ENCODE assay signal across 4 cellular contexts in the genomic region with DNA sequence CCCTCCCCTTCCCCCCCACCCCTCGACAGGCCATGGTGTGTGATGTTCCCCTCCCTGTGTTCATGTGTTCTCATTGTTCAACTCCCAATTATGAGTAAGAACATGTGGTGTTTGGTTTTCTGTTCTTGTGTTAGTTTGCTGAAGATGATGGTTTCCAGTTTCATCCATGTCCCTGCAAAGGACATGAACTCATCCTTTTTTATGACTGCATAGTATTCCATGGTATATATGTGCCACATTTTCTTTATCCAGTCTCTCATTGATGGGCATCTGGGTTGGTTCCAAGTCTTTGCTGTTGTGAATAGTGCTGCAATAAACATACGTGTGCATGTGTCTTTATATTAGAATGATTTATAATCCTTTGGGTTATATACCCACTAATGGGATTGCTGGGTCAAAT. TPM values are rescaled to one million over a fixed set of nuclear protein-coding genes. Genes with fewer than 3 reads are reported as not detected.
DNase-seq lines count a peak whose midpoint lies in the region; ATAC-seq, FAIRE-seq and TF ChIP-seq lines count a peak whose summit lies in the region.
"Not testable (repeated sequence)": the region's sequence is repeated elsewhere in the genome, so short reads cannot be mapped to it uniquely, and the experiment has no call there.
"Had no signal": no experiment of that assay in that cellular context is flagged by ENCODE, and none has a peak within 500 bp of the region (broad histone marks: within the 10 kb centered on the region; RNA-seq: fewer than 3 reads in every experiment).

No MANE protein-coding gene starts in this region.

- in situ Hi-C loops in K562 (cut with MboI), result not testable (repeated sequence)

- H3K4me1 Mint-ChIP-seq in activated naive CD4-positive, alpha-beta T cell treated with anti-CD3 and anti-CD28 coated beads, Interleukin-2, amount 50 U/mL, for 24 hours, result not testable (repeated sequence)

- not testable (repeated sequence) for H3K79me2 ChIP-seq in K562 (ENCODE audit: control insufficient read depth, insufficient read depth, low read length)

- not testable (repeated sequence) for H3K4me3 ChIP-seq in HEK293 (ENCODE audit: low read depth, low read length); K562

- not testable (repeated sequence) for H3K36me3 ChIP-seq in HEK293 (ENCODE audit: control insufficient read depth in 2 of 2, insufficient read depth in 1 of 2, low read length in 2 of 2); K562 (ENCODE audit: control insufficient read depth, insufficient read depth, low read length)

- intact Hi-C loops in K562 (cut with micrococcal nuclease), result not testable (repeated sequence)

- H3K36me3 Mint-ChIP-seq in activated naive CD4-positive, alpha-beta T cell treated with anti-CD3 and anti-CD28 coated beads, Interleukin-2, amount 50 U/mL, for 24 hours, result not testable (repeated sequence)

- H2AFZ ChIP-seq in K562 (ENCODE audit: low read depth, low read length), result not testable (repeated sequence)

- WGBS in K562 (ENCODE audit: insufficient coverage, low coverage, missing lambda C conversion rate), result 0% methylated on average over 1 of the region's 2 CpGs

- TF ChIP-seq EP300 in K562 (IDR thresholded peaks at IDR 0.05; ENCODE audit: low read length), result not testable (repeated sequence)

- not testable (repeated sequence) for H3K9me3 Mint-ChIP-seq in activated naive CD4-positive, alpha-beta T cell treated with anti-CD3 and anti-CD28 coated beads, Interleukin-2, amount 50 U/mL, for 24 hours

- H3K27ac ChIP-seq in HEK293 (ENCODE audit: extremely low read depth, low read depth, low read length); K562 (ENCODE audit: extremely low read depth, low read depth, low read length): not testable (repeated sequence)

- BruUV-seq in K562 (replicated peaks; lab: Mats Ljungman, UMichigan), result not testable (repeated sequence)

- not testable (repeated sequence) for H3K4me2 ChIP-seq in K562 (ENCODE audit: insufficient read depth, low read length)

- not testable (repeated sequence) for ATAC-seq in K562

- not testable (repeated sequence) for TF ChIP-seq CTCF in HEK293 (tag by site-specific recombination; IDR thresholded peaks at IDR 0.05); K562 (IDR thresholded peaks at IDR 0.05 in 2 of 3, conservative IDR thresholded peaks at IDR 0.05 in 1 of 3; ENCODE audit: insufficient read depth in 2 of 3, low read depth in 1 of 3, low read length in 3 of 3)

- not testable (repeated sequence) for TF ChIP-seq RAD21 in K562 (CRISPR knock-in tag; conservative IDR thresholded peaks at IDR 0.05 in 1 of 2, IDR thresholded peaks at IDR 0.05 in 1 of 2)

- H3K9ac ChIP-seq in K562 (ENCODE audit: insufficient read depth in 1 of 2, low read depth in 2 of 2, low read length in 2 of 2), result not testable (repeated sequence)

- CTCF ChIA-PET in HEK293 (lab: Yijun Ruan, JAX); K562 (lab: Yijun Ruan, JAX; ENCODE audit: low intra/inter-chr PET ratio): not testable (repeated sequence)

- not testable (repeated sequence) for H3K27me3 Mint-ChIP-seq in activated naive CD4-positive, alpha-beta T cell treated with anti-CD3 and anti-CD28 coated beads, Interleukin-2, amount 50 U/mL, for 24 hours

- H3K4me3 Mint-ChIP-seq in activated naive CD4-positive, alpha-beta T cell treated with anti-CD3 and anti-CD28 coated beads, Interleukin-2, amount 50 U/mL, for 24 hours, result not testable (repeated sequence)

- not testable (repeated sequence) for H3K9me3 ChIP-seq in HEK293 (ENCODE audit: control insufficient read depth, insufficient read depth, low read depth, low read length); K562 (replicated peaks; ENCODE audit: control insufficient read depth, insufficient read depth, low read depth, low read length)

- TF ChIP-seq POLR2A in K562 (conservative IDR thresholded peaks at IDR 0.05), result not testable (repeated sequence)

- peak overlapping the region; percentile 48 for H3K27ac Mint-ChIP-seq in activated naive CD4-positive, alpha-beta T cell treated with anti-CD3 and anti-CD28 coated beads, Interleukin-2, amount 50 U/mL, for 24 hours

- not testable (repeated sequence) for H3K9me1 ChIP-seq in K562 (ENCODE audit: control insufficient read depth, insufficient read depth, low read length)

- not testable (repeated sequence) for H3K27me3 ChIP-seq in K562 (ENCODE audit: control insufficient read depth in 2 of 2, insufficient read depth in 2 of 2, low read length in 2 of 2)

- not testable (repeated sequence) for H3K4me1 ChIP-seq in HEK293 (ENCODE audit: control insufficient read depth, insufficient read depth, low read length); K562 (replicated peaks in 1 of 2; ENCODE audit: control insufficient read depth in 2 of 2, insufficient read depth in 2 of 2, low read length in 2 of 2)

- FAIRE-seq in K562 (lab: Jason Lieb, UNC), result not testable (repeated sequence)

- POLR2A ChIA-PET in HEK293 (lab: Yijun Ruan, JAX); K562 (lab: Yijun Ruan, JAX): not testable (repeated sequence)

- not testable (repeated sequence) for H4K20me1 ChIP-seq in K562 (replicated peaks; ENCODE audit: control insufficient read depth, insufficient read depth, low read length)

- DNase-seq in K562 (ENCODE audit: extremely low read depth in 1 of 4, low spot score in 3 of 4), result not testable (repeated sequence)

TF ChIP-seq in K562, 482 proteins besides CTCF, POLR2A, EP300 and RAD21:
- peak; percentile 75 for TF ChIP-seq ZNF146 (CRISPR knock-in tag; IDR thresholded peaks at IDR 0.05; ENCODE audit: unreplicated experiment)

RNA-seq across cellular contexts. Expression of a gene that starts 38.4 kb away (rescaled TPM):
- 0.46 TPM in 1 of 2 replicates, not detected in the other for total RNA-seq in K562 (2011; cell fraction: chromatin; rRNA removed; ENCODE audit: low replicate concordance)
- total RNA-seq in K562 (2011; cell fraction: nucleolus; rRNA removed), result 0.13 TPM in 1 of 2 replicates, not detected in the other
- total RNA-seq in K562 (2011; cell fraction: nucleoplasm; rRNA removed), result 0.15 and 0.53 TPM in 2 replicates
- total RNA-seq in K562 (2014; rRNA removed) (not detected in 2 replicates), K562 (2014; rRNA removed; fragmentation: Illumina TruSeq; extraction: Trizol) (0.06 and 0.15 TPM in 2 replicates), K562 (2015; rRNA removed; fragmentation: Illumina TruSeq; extraction: Trizol) (0.07 and 0.11 TPM in 2 replicates), K562 (2021) (not detected in 2 replicates)
- polyA plus RNA-seq in K562 (2011; rRNA removed) (0.06 and 0.23 TPM in 2 replicates), K562 (2014; fragmentation: Illumina TruSeq; extraction: Trizol) (0.09 TPM in 1 of 2 replicates, not detected in the other), K562 (2014; fragmentation: Nextera tagmentation; extraction: Ambion mirVana) (under 1 TPM in 1 of 2 experiments, not detected in 1; 0.08 TPM), K562 (2014; rRNA removed) (0.16 TPM in 1 of 2 replicates, not detected in the other)
- 0.01 TPM in 1 of 2 replicates, not detected in the other for polyA plus RNA-seq in K562 (2011; cell fraction: cytosol; rRNA removed)
- polyA plus RNA-seq in K562 (2011; cell fraction: nucleus; rRNA removed), result 0.17 and 0.28 TPM in 2 replicates
- 0.10 and 0.22 TPM in 2 replicates for polyA plus RNA-seq in K562 (2012)
- polyA minus RNA-seq in K562 (2011; rRNA and poly(A)+ RNA removed), result 0.18 and 0.36 TPM in 2 replicates
- polyA minus RNA-seq in K562 (2011; cell fraction: cytosol; rRNA and poly(A)+ RNA removed), result not detected in 2 replicates
- polyA minus RNA-seq in K562 (2011; cell fraction: nucleus; rRNA and poly(A)+ RNA removed), result 0.22 TPM in 1 of 2 replicates, not detected in the other
- polyA plus RNA-seq: CD14-positive monocyte had no signal

RNA-seq across cellular contexts. Expression of a gene that starts 47.8 kb away (rescaled TPM):
- 34.0 and 121 TPM in 2 replicates for total RNA-seq in K562 (2011; cell fraction: chromatin; rRNA removed; ENCODE audit: low replicate concordance)
- total RNA-seq in K562 (2011; cell fraction: nucleolus; rRNA removed), result 13.8 and 21.3 TPM in 2 replicates
- total RNA-seq in K562 (2011; cell fraction: nucleoplasm; rRNA removed), result 35.2 and 46.0 TPM in 2 replicates
- total RNA-seq in K562 (2014; rRNA removed) (46.2 and 47.3 TPM in 2 replicates), K562 (2014; rRNA removed; fragmentation: Illumina TruSeq; extraction: Trizol) (63.8 and 67.1 TPM in 2 replicates), K562 (2015; rRNA removed; fragmentation: Illumina TruSeq; extraction: Trizol) (60.7 and 63.1 TPM in 2 replicates), K562 (2021) (50.1 and 52.0 TPM in 2 replicates)
- polyA plus RNA-seq in K562 (2011; rRNA removed) (51.3 and 62.9 TPM in 2 replicates), K562 (2014; fragmentation: Illumina TruSeq; extraction: Trizol) (50.1 and 59.4 TPM in 2 replicates), K562 (2014; fragmentation: Nextera tagmentation; extraction: Ambion mirVana) (10 to 100 TPM in 1 of 2 experiments, 1 to 10 TPM in 1; 8.8 to 13.7 TPM), K562 (2014; rRNA removed) (61.4 and 61.9 TPM in 2 replicates)
- polyA plus RNA-seq in K562 (2011; cell fraction: cytosol; rRNA removed), result 11.7 and 23.8 TPM in 2 replicates
- 22.8 and 41.5 TPM in 2 replicates for polyA plus RNA-seq in K562 (2011; cell fraction: nucleus; rRNA removed)
- 46.0 and 52.0 TPM in 2 replicates for polyA plus RNA-seq in K562 (2012)
- 65.9 and 81.4 TPM in 2 replicates for polyA minus RNA-seq in K562 (2011; rRNA and poly(A)+ RNA removed)
- 25.4 and 26.0 TPM in 2 replicates for polyA minus RNA-seq in K562 (2011; cell fraction: cytosol; rRNA and poly(A)+ RNA removed)
- polyA minus RNA-seq in K562 (2011; cell fraction: nucleus; rRNA and poly(A)+ RNA removed), result 40.8 and 69.0 TPM in 2 replicates
